28 cellular contexts compared by ENCODE assay signal in genomic region chr1:41393993-41394392, GRCh38. TPM values are rescaled to one million over a fixed set of nuclear protein-coding genes. Genes with fewer than 3 reads are reported as not detected.
DNase-seq lines count a peak whose midpoint lies in the region; ATAC-seq, FAIRE-seq and TF ChIP-seq lines count a peak whose summit lies in the region.
"Had no signal": no experiment of that assay in that cellular context is flagged by ENCODE, and none has a peak within 500 bp of the region (broad histone marks: within the 10 kb centered on the region; RNA-seq: fewer than 3 reads in every experiment).

No MANE protein-coding gene starts in this region.

- peaks cover 0 to 6% (median 0%) of the 10 kb centered on the region in 11 experiments; a peak in 2 of 22 replicates for H4K20me1 ChIP-seq in BLaER1 treated with 17β-estradiol and CSF1 and Interleukin-3, amounts not matched to agents 10 nM and 100 nM
- H4K20me1 ChIP-seq in H1 (replicated peaks in 1 of 2; ENCODE audit: control insufficient read depth in 1 of 2, insufficient read depth in 2 of 2, low read length in 2 of 2) (peaks cover 0 to 2% of the 10 kb centered on the region in 2 experiments), mammary epithelial cell (ENCODE audit: insufficient read depth, low read length) (no peaks in the 10 kb centered on the region)

- peak overlapping the region in 5 of 11 experiments; percentile 4 to 59 (median 41); a peak in 5 of 22 replicates for H3K27ac ChIP-seq in BLaER1 treated with 17β-estradiol and CSF1 and Interleukin-3, amounts not matched to agents 10 nM and 100 nM
- H3K27ac ChIP-seq in H1 (ENCODE audit: low read depth, low read length) (no peak overlapping the region), dorsolateral prefrontal cortex (no peak overlapping the region), mammary epithelial cell (ENCODE audit: insufficient read depth, low read depth, low read length) (no peak overlapping the region)
- H3K27ac ChIP-seq: A549, HL-60, KMS-11 had no signal

- peaks cover 22% of the 10 kb centered on the region for H3K27me3 Mint-ChIP-seq in nephron (ENCODE audit: low read depth)

- POLR2A ChIA-PET in H1 (lab: Charles Lee; ENCODE audit: partially characterized antibody) = interaction anchor here (0.6 to 2.9 kb wide), 7 partner anchors 10 to 59 kb away, joined by 3 to 18 read pairs (median 5); no protein-coding TSS in a partner anchor

- H3K4me1 ChIP-seq in BLaER1 treated with 17β-estradiol and CSF1 and Interleukin-3, amounts not matched to agents 10 nM and 100 nM = peaks cover 22 to 86% (median 81%) of the 10 kb centered on the region in 10 experiments; a peak in 19 of 20 replicates
- H3K4me1 ChIP-seq in H1 (replicated peaks in 1 of 4; ENCODE audit: control insufficient read depth in 3 of 4, insufficient read depth in 4 of 4, low read length in 3 of 4) = peaks cover 6 to 38% (median 27%) of the 10 kb centered on the region in 4 experiments
- H3K4me1 ChIP-seq in mammary epithelial cell (ENCODE audit: insufficient read depth, low read length) = no peaks in the 10 kb centered on the region
- H3K4me1 ChIP-seq: A549, HAP-1 had no signal

- BruUV-seq in mammary epithelial cell (replicated peaks; lab: Mats Ljungman, UMichigan) = no TSS peak

- H2BK12ac ChIP-seq in H1 (ENCODE audit: low read depth, low read length) = peak overlapping the region; percentile 91; the same call in 1 of the 2 replicates

- no peak overlapping the region for H3K4me3 Mint-ChIP-seq in nephron
- H3K4me3 Mint-ChIP-seq: CD8-positive, alpha-beta memory T cell; IgD-negative memory B cell had no signal

- in situ Hi-C loops in mammary epithelial cell (cut with MboI; ENCODE audit: low sequenced_read_pairs in 2 of 2) = no loop called here

- H3K4me2 ChIP-seq in BLaER1 treated with 17β-estradiol and CSF1 and Interleukin-3, amounts not matched to agents 10 nM and 100 nM = peak overlapping the region in 10 of 11 experiments; percentile 23 to 87 (median 76); a peak in 20 of 22 replicates
- H3K4me2 ChIP-seq in H1 (ENCODE audit: insufficient read depth in 1 of 2, low read depth in 2 of 2, low read length in 2 of 2) (peak overlapping the region; percentile 53 to 66), mammary epithelial cell (ENCODE audit: insufficient read depth, low read depth, low read length) (no peak overlapping the region)
- H3K4me2 ChIP-seq: A549, KMS-11 had no signal

- CTCF ChIA-PET in H1 (lab: Charles Lee; ENCODE audit: partially characterized antibody) = interaction anchor here (0.6 to 16.9 kb wide), 14 partner anchors 10 to 124 kb away, joined by 3 to 247 read pairs (median 7); partner anchors contain the start of gene FOXO6
- CTCF ChIA-PET in mammary epithelial cell (lab: Charles Lee; ENCODE audit: low non-redundant PET) = no interaction called here

- no peak overlapping the region for H3K4ac ChIP-seq in H1 (replicated peaks; ENCODE audit: insufficient read length, low read depth, low read length)

- no peaks in the 10 kb centered on the region for H3K9me3 ChIP-seq in BLaER1 treated with 17β-estradiol and CSF1 and Interleukin-3, amounts not matched to agents 10 nM and 100 nM (replicated peaks in 1 of 11)
- no peaks in the 10 kb centered on the region for H3K9me3 ChIP-seq in H1 (ENCODE audit: insufficient read depth in 2 of 2, low read depth in 1 of 2, low read length in 1 of 2)
- H3K9me3 ChIP-seq in mammary epithelial cell (replicated peaks; ENCODE audit: insufficient read depth, low read length) = no peaks in the 10 kb centered on the region
- H3K9me3 ChIP-seq: A549, HAP-1, SJCRH30 had no signal

- H2BK20ac ChIP-seq in H1 (ENCODE audit: low read length) = 0 out of 2 replicates have a peak overlapping the region, but pooled peaks have one; percentile 56

- H2BK15ac ChIP-seq in H1 (ENCODE audit: low read length) = no peak overlapping the region; the same call in 1 of the 2 replicates

- no peaks in the 10 kb centered on the region for H3K9me3 Mint-ChIP-seq in nephron
- H3K9me3 Mint-ChIP-seq: CD14-positive monocyte; CD8-positive, alpha-beta memory T cell; IgD-negative memory B cell had no signal

- dilution Hi-C loops in mammary epithelial cell (cut with HindIII; ENCODE audit: low sequenced_read_pairs) = no loop called here

- H4K5ac ChIP-seq in H1 (ENCODE audit: insufficient read length, low read depth, low read length) = no peak overlapping the region

- TF ChIP-seq EP300 in H1 (IDR thresholded peaks at IDR 0.05; ENCODE audit: borderline replicate concordance in 1 of 2, low read depth in 2 of 2, low read length in 2 of 2) = no peak

- no peak overlapping the region for H3K56ac ChIP-seq in H1 (replicated peaks; ENCODE audit: insufficient read length, low read depth, low read length)

- no peaks in the 10 kb centered on the region for H3K27me3 ChIP-seq in BLaER1 treated with 17β-estradiol and CSF1 and Interleukin-3, amounts not matched to agents 10 nM and 100 nM
- peaks cover 0 to 5% (median 0%) of the 10 kb centered on the region in 4 experiments; a peak in 3 of 7 replicates for H3K27me3 ChIP-seq in H1 (replicated peaks in 1 of 4; ENCODE audit: control insufficient read depth in 3 of 4, extremely low read depth in 1 of 4, insufficient read depth in 3 of 4, low read length in 3 of 4)
- H3K27me3 ChIP-seq in dorsolateral prefrontal cortex = peaks cover 0 to 5% (median 0%) of the 10 kb centered on the region in 45 donors
- no peaks in the 10 kb centered on the region for H3K27me3 ChIP-seq in mammary epithelial cell (ENCODE audit: insufficient read depth, low read length)
- H3K27me3 ChIP-seq: SJCRH30 had no signal

- ATAC-seq in HG03571 (IDR thresholded peaks at IDR 0.05; ENCODE audit: unreplicated experiment) = no peak
- ATAC-seq: Right ventricle myocardium inferior had no signal

- H2BK120ac ChIP-seq in H1 (replicated peaks; ENCODE audit: low read depth, low read length) = no peak overlapping the region

- H3K4me1 Mint-ChIP-seq in nephron = peaks cover 79% of the 10 kb centered on the region
- H3K4me1 Mint-ChIP-seq: CD14-positive monocyte had no signal

- TF ChIP-seq CTCF in H1 (IDR thresholded peaks at IDR 0.05; ENCODE audit: control extremely low read depth in 1 of 3, insufficient read depth in 1 of 3, low read depth in 1 of 3, low read length in 3 of 3) (no peak), nephron (IDR thresholded peaks at IDR 0.05; ENCODE audit: unreplicated experiment in 3 of 3) (no peak), dorsolateral prefrontal cortex (IDR thresholded peaks at IDR 0.05 in 54 of 56, conservative IDR thresholded peaks at IDR 0.05 in 2 of 56; ENCODE audit: low read depth in 1 of 56, partially characterized antibody in 56 of 56) (no peak), mammary epithelial cell (conservative IDR thresholded peaks at IDR 0.05 in 1 of 2, IDR thresholded peaks at IDR 0.05 in 1 of 2; ENCODE audit: extremely low read depth in 1 of 2, insufficient read depth in 1 of 2, low read depth in 1 of 2, low read length in 2 of 2) (no peak)

- no peak overlapping the region for H3K23ac ChIP-seq in H1 (ENCODE audit: insufficient read length)

- no peak for TF ChIP-seq RAD21 in H1 (IDR thresholded peaks at IDR 0.05 in 1 of 2, conservative IDR thresholded peaks at IDR 0.05 in 1 of 2; ENCODE audit: low read depth in 2 of 2, low read length in 2 of 2)

- DNase-seq in NCI-H69 (lab: John Stamatoyannopoulos, UW) (peak; percentile 30), H1 (ENCODE audit: low read depth in 1 of 2, low spot score in 2 of 2) (no peak), dorsolateral prefrontal cortex (no peak), GM12891 (ENCODE audit: insufficient read length, low spot score) (no peak), mammary epithelial cell (no peak)
- DNase-seq: CD8-positive, alpha-beta memory T cell; DMS 273 treated with DMSO at 0.1 percent for 48 hours; DND-41; MM.1S; NCI-H1417 treated with DMSO at 0.1 percent for 48 hours; NCI-H1694 treated with DMSO at 0.1 percent for 48 hours; NCI-H2081; NCI-H2227 treated with DMSO at 0.1 percent for 48 hours; NCI-H510A; NCI-H748 treated with DMSO at 0.1 percent for 48 hours; PC-3; SJCRH30 had no signal

- no peak overlapping the region; the same call in 1 of the 2 replicates for H2AK5ac ChIP-seq in H1 (ENCODE audit: low read depth, low read length)

- H2BK5ac ChIP-seq in H1 (ENCODE audit: low read depth, low read length) = 0 out of 2 replicates have a peak overlapping the region, but pooled peaks have one; percentile 29

- H3K18ac ChIP-seq in H1 (ENCODE audit: extremely low read depth, low read length) = peak overlapping the region; percentile 44; the same call in 1 of the 2 replicates

- H3K36me3 ChIP-seq in BLaER1 treated with 17β-estradiol and CSF1 and Interleukin-3, amounts not matched to agents 10 nM and 100 nM = no peaks in the 10 kb centered on the region
- H3K36me3 ChIP-seq in H1 (ENCODE audit: control insufficient read depth in 2 of 4, insufficient read depth in 4 of 4, low read length in 3 of 4) = no peaks in the 10 kb centered on the region
- no peaks in the 10 kb centered on the region for H3K36me3 ChIP-seq in mammary epithelial cell (ENCODE audit: insufficient read depth, low read length)
- H3K36me3 ChIP-seq: HAP-1, SJCRH30 had no signal

- WGBS in H1 (ENCODE audit: extremely low coverage in 1 of 2, insufficient coverage in 1 of 2, insufficient read length in 1 of 2, insufficient replicate concordance in 2 of 2, low coverage in 1 of 2, low lambda C conversion rate in 2 of 2, missing lambda C conversion rate in 1 of 2), 2 experiments = 38% methylated on average over 2 of the region's 3 CpGs; no CpG with 5 or more reads in 1 of the 2 experiments
- 80% methylated on average over 1 of the region's 3 CpGs for WGBS in mammary epithelial cell (ENCODE audit: low coverage, missing lambda C conversion rate)

- intact Hi-C loops in dorsolateral prefrontal cortex (cut with DNase I) (no loop called here), mammary epithelial cell (cut with micrococcal nuclease) (no loop called here)

- H3K79me2 ChIP-seq in H1 (ENCODE audit: control insufficient read depth in 1 of 2, insufficient read depth in 2 of 2, low read length in 2 of 2) = no peaks in the 10 kb centered on the region
- H3K79me2 ChIP-seq in mammary epithelial cell (ENCODE audit: insufficient read depth, low read length) = no peaks in the 10 kb centered on the region

- H3K14ac ChIP-seq in H1 (ENCODE audit: insufficient read length) = no peak overlapping the region

- peak overlapping the region in 5 of 11 experiments; percentile 4 to 63 (median 46); a peak in 9 of 22 replicates for H3K9ac ChIP-seq in BLaER1 treated with 17β-estradiol and CSF1 and Interleukin-3, amounts not matched to agents 10 nM and 100 nM
- H3K9ac ChIP-seq in H1 (replicated peaks in 1 of 4; ENCODE audit: extremely low read depth in 1 of 4, low read depth in 3 of 4, low read length in 3 of 4) (no peak overlapping the region), mammary epithelial cell (ENCODE audit: insufficient read depth, low read length) (no peak overlapping the region)
- H3K9ac ChIP-seq: KMS-11 had no signal

- no peaks in the 10 kb centered on the region; the same call in 1 of the 2 replicates for H3K23me2 ChIP-seq in H1 (ENCODE audit: low read depth, low read length)

- TF ChIP-seq POLR2A in H1 (IDR thresholded peaks at IDR 0.05; ENCODE audit: control extremely low read depth in 1 of 2, low read depth in 2 of 2, low read length in 2 of 2) (no peak), GM12891 (IDR thresholded peaks at IDR 0.05; ENCODE audit: low read depth, low read length) (no peak)

- H3K79me1 ChIP-seq in H1 (ENCODE audit: low read depth, low read length) = no peaks in the 10 kb centered on the region

- H4K91ac ChIP-seq in H1 (replicated peaks; ENCODE audit: insufficient read length, low read length) = peak overlapping the region; percentile 61

- peak overlapping the region; percentile 5 to 46 (median 8) for H3K27ac Mint-ChIP-seq in nephron
- H3K27ac Mint-ChIP-seq: CD14-positive monocyte, IgD-negative memory B cell had no signal

- H4K8ac ChIP-seq in H1 (ENCODE audit: extremely low read depth, insufficient read depth, low read length) = no peak overlapping the region

- no peaks in the 10 kb centered on the region for H3K36me3 Mint-ChIP-seq in nephron (ENCODE audit: low read depth)
- H3K36me3 Mint-ChIP-seq: CD14-positive monocyte; CD8-positive, alpha-beta memory T cell had no signal

- H2AFZ ChIP-seq in H1 (ENCODE audit: low read length) (no peak overlapping the region), mammary epithelial cell (ENCODE audit: low read depth, low read length) (no peak overlapping the region)

- FAIRE-seq in H1 (lab: Jason Lieb, UNC) (no peak), GM12891 (lab: Jason Lieb, UNC) (no peak)
- FAIRE-seq: A549, GM18507 had no signal

- no peak overlapping the region for H3K4me3 ChIP-seq in BLaER1 treated with 17β-estradiol and CSF1 and Interleukin-3, amounts not matched to agents 10 nM and 100 nM
- peak overlapping the region in 1 of 4 experiments; percentile 49; a peak in 2 of 8 replicates for H3K4me3 ChIP-seq in H1 (ENCODE audit: extremely low read depth in 1 of 4, insufficient read depth in 2 of 4, low read depth in 3 of 4, low read length in 4 of 4)
- H3K4me3 ChIP-seq in dorsolateral prefrontal cortex = no peak overlapping the region
- H3K4me3 ChIP-seq in mammary epithelial cell (replicated peaks in 1 of 3; ENCODE audit: insufficient read depth in 1 of 3, low read depth in 2 of 3, low read length in 3 of 3) = no peak overlapping the region
- H3K4me3 ChIP-seq: A549, HAP-1, SJCRH30 had no signal

RNA-seq across cellular contexts. Expression of gene FOXO6, which starts 32.8 kb away (rescaled TPM):
- 3.0 and 3.8 TPM in 2 replicates for total RNA-seq in H1 (2021; fragmentation: NEBNext Ultra II Directional; extraction: Animal tissue kit (Norgen Biotek cat#: 25700))
- 0.59 and 1.2 TPM in 2 replicates for polyA plus RNA-seq in H1 (2011; rRNA removed)
- polyA plus RNA-seq in H1 (2011; cell fraction: cytosol; rRNA removed) = 0.52 TPM
- polyA plus RNA-seq in H1 (2011; cell fraction: nucleus; rRNA removed) = 1.8 TPM
- 2.2 to 4.1 TPM (median 3.4 TPM) in 4 replicates for polyA plus RNA-seq in H1 (2012, experiment 1 of 2)
- polyA plus RNA-seq in H1 (2012, experiment 2 of 2) = 1.4 TPM
- polyA plus RNA-seq in H1 (2013, experiment 1 of 2) = 1.9 TPM
- polyA plus RNA-seq in H1 (2013, experiment 2 of 2) = 1.8 TPM
- polyA minus RNA-seq in H1 (2011; rRNA and poly(A)+ RNA removed) = 0.27 and 0.54 TPM in 2 replicates
- polyA minus RNA-seq in H1 (2011; cell fraction: cytosol; rRNA and poly(A)+ RNA removed) = 2.3 TPM
- 2.8 TPM for polyA minus RNA-seq in H1 (2011; cell fraction: nucleus; rRNA and poly(A)+ RNA removed)
- 1 to 10 TPM; 1.7 to 8.3 (median 3.8) TPM for total RNA-seq in dorsolateral prefrontal cortex
- 0.19 TPM for polyA plus RNA-seq in GM12891 (2012; ENCODE audit: low read depth, missing spikeins)
- under 1 TPM; 0.28 to 0.67 TPM for total RNA-seq in mammary epithelial cell
- polyA plus RNA-seq in mammary epithelial cell = not detected
- not detected for polyA minus RNA-seq in mammary epithelial cell
- polyA plus RNA-seq: CD14-positive monocyte; CD8-positive, alpha-beta memory T cell; IgD-negative memory B cell had no signal
